8 cellular contexts compared by ENCODE assay signal in genomic region chr19:48110350-48110966, GRCh38. TPM values are rescaled to one million over a fixed set of nuclear protein-coding genes. Genes with fewer than 3 reads are reported as not detected.
A peak's percentile ranks its signal among the peaks of the same experiment; 100 is the strongest.
DNase-seq lines count a peak whose midpoint lies in the region; TF ChIP-seq lines count a peak whose summit lies in the region.

Gene PLA2G4C (minus strand): TSS chr19:48110817. CDS start chr19:48106529, 4,288 bp downstream.

- TF ChIP-seq CTCF in HEK293 (tag by site-specific recombination; IDR thresholded peaks at IDR 0.05), result no peak
- TF ChIP-seq CTCF in uterus (IDR thresholded peaks at IDR 0.05), result peak in 1 of 4 experiments; percentile 26

- intact Hi-C loops in uterus (cut with DNase I; ENCODE audit: low total_unique reads), result no loop called here

- TF ChIP-seq POLR2A in uterus (IDR thresholded peaks at IDR 0.05), result peak; percentile 61 to 67

- POLR2A ChIA-PET in HEK293 (lab: Yijun Ruan, JAX), result interaction anchor here (0.5 to 2.8 kb wide), 12 partner anchors 10 to 719 kb away, joined by 3 to 20 read pairs (median 5); partner anchors contain the start of genes CARD8, LIG1 and ZSWIM9

- H3K4me1 ChIP-seq in HEK293 (ENCODE audit: control insufficient read depth, insufficient read depth, low read length) (0 out of 2 replicates have a peak, but pooled peaks cover 6% of the 10 kb centered on the region), uterus (no peaks in the 10 kb centered on the region)

- H3K27ac ChIP-seq in HEK293 (ENCODE audit: extremely low read depth, low read depth, low read length) (peak within 1 kb of the TSS; percentile 80), uterus (peak within 1 kb of the TSS; percentile 93 to 97)

- H3K4me3 ChIP-seq in HEK293 (ENCODE audit: low read depth, low read length) (peak within 1 kb of the TSS; percentile 57), uterus (peak within 1 kb of the TSS; percentile 24 to 44)

- DNase-seq in DMS 273 (lab: John Stamatoyannopoulos, UW; ENCODE audit: unreplicated experiment) (peak; percentile 97), NCI-H187 treated with DMSO at 0.1 percent for 48 hours (lab: John Stamatoyannopoulos, UW) (peak; percentile 37), T1000 (lab: John Stamatoyannopoulos, UW) (peak; percentile 80), astrocyte of the hippocampus (ENCODE audit: low read depth, low spot score) (peak; percentile 94), hepatic stellate cell (ENCODE audit: low spot score) (peak; percentile 100), putamen (ENCODE audit: low spot score) (peak; percentile 94), uterus (peak; percentile 87 to 92)

- no peaks in the 10 kb centered on the region for H3K27me3 ChIP-seq in uterus

- peaks cover 3 to 8% of the 10 kb centered on the region in 2 experiments; a peak in 2 of 3 replicates for H3K36me3 ChIP-seq in HEK293 (ENCODE audit: control insufficient read depth in 2 of 2, insufficient read depth in 1 of 2, low read length in 2 of 2)
- H3K36me3 ChIP-seq in uterus, result no peaks in the 10 kb centered on the region

- CTCF ChIA-PET in HEK293 (lab: Yijun Ruan, JAX), result interaction anchor here (0.6 to 13.5 kb wide), 12 partner anchors 8 to 1321 kb away, joined by 3 to 276 read pairs (median 4); partner anchors contain the start of gene ELSPBP1

- H3K9me3 ChIP-seq in HEK293 (ENCODE audit: control insufficient read depth, insufficient read depth, low read depth, low read length) (no peaks in the 10 kb centered on the region), uterus (no peaks in the 10 kb centered on the region)

TF ChIP-seq in HEK293, 187 proteins besides CTCF, POLR2A, EP300 and RAD21 (continues in another document):
- TF ChIP-seq ZNF354C (tag by site-specific recombination; IDR thresholded peaks at IDR 0.05; ENCODE audit: borderline replicate concordance, low read depth) (no peak), ZXDB (tag by site-specific recombination; IDR thresholded peaks at IDR 0.05) (peak; percentile 86), SALL2 (tag by site-specific recombination; IDR thresholded peaks at IDR 0.05; ENCODE audit: borderline replicate concordance) (no peak), TCF7L2 (IDR thresholded peaks at IDR 0.05; ENCODE audit: borderline replicate concordance, low read depth, low read length) (no peak), FEZF1 (tag by site-specific recombination; IDR thresholded peaks at IDR 0.05) (no peak), GLI4 (tag by site-specific recombination; IDR thresholded peaks at IDR 0.05) (no peak), ZNF362 (tag by site-specific recombination; IDR thresholded peaks at IDR 0.05) (peak; percentile 62), ZNF174 (tag by site-specific recombination; IDR thresholded peaks at IDR 0.05) (no peak), KLF8 (tag by site-specific recombination; IDR thresholded peaks at IDR 0.05) (peak; percentile 68), ZBTB48 (tag by site-specific recombination; IDR thresholded peaks at IDR 0.05) (no peak), KLF10 (tag by site-specific recombination; IDR thresholded peaks at IDR 0.05) (0 out of 2 replicates have a peak, but pooled peaks have one; percentile 24), INSM2 (tag by site-specific recombination; IDR thresholded peaks at IDR 0.05) (peak; percentile 68), GFI1B (tag by site-specific recombination; IDR thresholded peaks at IDR 0.05) (no peak), ZNF596 (tag by site-specific recombination; IDR thresholded peaks at IDR 0.05) (no peak), ZNF670 (tag by site-specific recombination; IDR thresholded peaks at IDR 0.05; ENCODE audit: low read depth) (no peak), ZNF560 (tag by site-specific recombination; IDR thresholded peaks at IDR 0.05; ENCODE audit: borderline replicate concordance) (no peak), ZNF292 (tag by site-specific recombination; IDR thresholded peaks at IDR 0.05; ENCODE audit: borderline replicate concordance, low read depth) (no peak), SCRT2 (tag by site-specific recombination; IDR thresholded peaks at IDR 0.05) (no peak), IKZF3 (tag by site-specific recombination; IDR thresholded peaks at IDR 0.05) (peak; percentile 57; the same call in 1 of the 2 replicates), ZNF112 (tag by site-specific recombination; IDR thresholded peaks at IDR 0.05) (no peak), ZNF391 (tag by site-specific recombination; IDR thresholded peaks at IDR 0.05; ENCODE audit: borderline replicate concordance, low read depth) (0 out of 2 replicates have a peak, but pooled peaks have one; percentile 34), ZNF133 (tag by site-specific recombination; IDR thresholded peaks at IDR 0.05) (no peak), ZNF768 (tag by site-specific recombination; IDR thresholded peaks at IDR 0.05) (no peak), ZEB2 (tag by site-specific recombination; IDR thresholded peaks at IDR 0.05) (peak; percentile 63; the same call in 1 of the 2 replicates), ZNF175 (tag by site-specific recombination; IDR thresholded peaks at IDR 0.05) (no peak)
- TF ChIP-seq, protein P1, sequence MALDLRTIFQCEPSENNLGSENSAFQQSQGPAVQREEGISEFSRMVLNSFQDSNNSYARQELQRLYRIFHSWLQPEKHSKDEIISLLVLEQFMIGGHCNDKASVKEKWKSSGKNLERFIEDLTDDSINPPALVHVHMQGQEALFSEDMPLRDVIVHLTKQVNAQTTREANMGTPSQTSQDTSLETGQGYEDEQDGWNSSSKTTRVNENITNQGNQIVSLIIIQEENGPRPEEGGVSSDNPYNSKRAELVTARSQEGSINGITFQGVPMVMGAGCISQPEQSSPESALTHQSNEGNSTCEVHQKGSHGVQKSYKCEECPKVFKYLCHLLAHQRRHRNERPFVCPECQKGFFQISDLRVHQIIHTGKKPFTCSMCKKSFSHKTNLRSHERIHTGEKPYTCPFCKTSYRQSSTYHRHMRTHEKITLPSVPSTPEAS (tag by site-specific recombination; IDR thresholded peaks at IDR 0.05), result no peak
- TF ChIP-seq, protein P2, sequence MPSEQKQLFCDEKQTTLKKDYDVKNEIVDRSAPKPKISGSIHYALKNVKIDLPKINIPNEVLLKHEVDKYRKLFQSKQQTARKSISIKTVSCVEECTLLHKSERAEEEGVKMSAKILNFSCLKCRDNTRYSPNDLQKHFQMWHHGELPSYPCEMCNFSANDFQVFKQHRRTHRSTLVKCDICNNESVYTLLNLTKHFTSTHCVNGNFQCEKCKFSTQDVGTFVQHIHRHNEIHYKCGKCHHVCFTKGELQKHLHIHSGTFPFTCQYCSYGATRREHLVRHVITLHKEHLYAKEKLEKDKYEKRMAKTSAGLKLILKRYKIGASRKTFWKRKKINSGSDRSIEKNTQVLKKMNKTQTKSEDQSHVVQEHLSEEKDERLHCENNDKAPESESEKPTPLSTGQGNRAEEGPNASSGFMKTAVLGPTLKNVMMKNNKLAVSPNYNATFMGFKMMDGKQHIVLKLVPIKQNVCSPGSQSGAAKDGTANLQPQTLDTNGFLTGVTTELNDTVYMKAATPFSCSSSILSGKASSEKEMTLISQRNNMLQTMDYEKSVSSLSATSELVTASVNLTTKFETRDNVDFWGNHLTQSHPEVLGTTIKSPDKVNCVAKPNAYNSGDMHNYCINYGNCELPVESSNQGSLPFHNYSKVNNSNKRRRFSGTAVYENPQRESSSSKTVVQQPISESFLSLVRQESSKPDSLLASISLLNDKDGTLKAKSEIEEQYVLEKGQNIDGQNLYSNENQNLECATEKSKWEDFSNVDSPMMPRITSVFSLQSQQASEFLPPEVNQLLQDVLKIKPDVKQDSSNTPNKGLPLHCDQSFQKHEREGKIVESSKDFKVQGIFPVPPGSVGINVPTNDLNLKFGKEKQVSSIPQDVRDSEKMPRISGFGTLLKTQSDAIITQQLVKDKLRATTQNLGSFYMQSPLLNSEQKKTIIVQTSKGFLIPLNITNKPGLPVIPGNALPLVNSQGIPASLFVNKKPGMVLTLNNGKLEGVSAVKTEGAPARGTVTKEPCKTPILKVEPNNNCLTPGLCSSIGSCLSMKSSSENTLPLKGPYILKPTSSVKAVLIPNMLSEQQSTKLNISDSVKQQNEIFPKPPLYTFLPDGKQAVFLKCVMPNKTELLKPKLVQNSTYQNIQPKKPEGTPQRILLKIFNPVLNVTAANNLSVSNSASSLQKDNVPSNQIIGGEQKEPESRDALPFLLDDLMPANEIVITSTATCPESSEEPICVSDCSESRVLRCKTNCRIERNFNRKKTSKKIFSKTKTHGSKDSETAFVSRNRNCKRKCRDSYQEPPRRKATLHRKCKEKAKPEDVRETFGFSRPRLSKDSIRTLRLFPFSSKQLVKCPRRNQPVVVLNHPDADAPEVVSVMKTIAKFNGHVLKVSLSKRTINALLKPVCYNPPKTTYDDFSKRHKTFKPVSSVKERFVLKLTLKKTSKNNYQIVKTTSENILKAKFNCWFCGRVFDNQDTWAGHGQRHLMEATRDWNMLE (tag by site-specific recombination; conservative IDR thresholded peaks at IDR 0.05; ENCODE audit: low read depth), result peak; percentile 41

RNA-seq across cellular contexts. Expression of gene PLA2G4C, which starts in this region (rescaled TPM):
- total RNA-seq in uterus, result 10 to 100 TPM in 1 of 4 donors, 1 to 10 TPM in 3; 2.1 to 15.6 (median 5.3) TPM

Comparison
In these comparisons a context has a peak if more than half of its experiments do, and no peak if none do; other contexts are left out.
1. Peak in every context shown above with its lines: DNase-seq, H3K4me3 ChIP-seq and H3K27ac ChIP-seq.
2. DNase-seq: peak in every context shown above with its lines; median percentile 100 in hepatic stellate cell; 97 in DMS 273; 94 in astrocyte of the hippocampus; 94 in putamen; 90 in uterus; 80 in T1000; 37 in NCI-H187 treated with DMSO at 0.1 percent for 48 hours.